8 cellular contexts compared by ENCODE assay signal in the genomic region with DNA sequence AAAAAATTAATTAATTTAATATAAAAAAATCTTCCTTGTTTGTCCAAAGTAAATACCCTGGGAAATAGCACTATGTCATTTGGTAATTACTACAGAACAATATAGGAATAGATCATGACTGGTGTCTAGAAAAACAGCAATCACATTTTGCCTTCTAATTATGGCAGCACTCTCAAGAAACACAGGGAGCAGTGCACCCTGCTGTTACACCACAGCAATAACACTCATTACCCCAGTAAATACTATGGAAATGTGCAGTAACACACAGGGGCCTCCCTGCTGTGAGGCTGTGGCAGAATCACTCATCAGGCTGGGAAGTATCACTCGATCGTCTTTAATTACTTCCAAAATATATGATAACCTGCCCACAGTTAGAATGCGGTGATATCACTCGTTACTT.
DNase-seq lines count a peak whose midpoint lies in the region; ATAC-seq, FAIRE-seq and TF ChIP-seq lines count a peak whose summit lies in the region.

No MANE protein-coding gene starts in this region.

- no peak overlapping the region for H3K4me3 ChIP-seq in choroid plexus epithelial cell (ENCODE audit: low read depth, low read length)
- H3K4me3 ChIP-seq in pancreas = no peak overlapping the region

- TF ChIP-seq CTCF in choroid plexus epithelial cell (conservative IDR thresholded peaks at IDR 0.05; ENCODE audit: low read depth, low read length) (peak; percentile 41), pancreas (IDR thresholded peaks at IDR 0.05) (peak in 3 of 4 donors; percentile 9 to 37 (median 15))

- intact Hi-C loops in pancreas (cut with DNase I) = no loop called here

- no peaks in the 10 kb centered on the region for H3K4me1 ChIP-seq in pancreas

- DNase-seq in COLO829 (ENCODE audit: low spot score) (peak; percentile 59), NCI-H1694 treated with DMSO at 0.1 percent for 48 hours (lab: John Stamatoyannopoulos, UW) (peak; percentile 69), choroid plexus epithelial cell (ENCODE audit: low read depth) (peak; percentile 28), pancreas (peak in 1 of 6 donors; percentile 15), MV-4-11 (lab: John Stamatoyannopoulos, UW) (no peak), activated T-cell treated with anti-CD3 and anti-CD28 coated beads for 4 hours (no peak)

- no peaks in the 10 kb centered on the region for H3K27me3 ChIP-seq in pancreas

- H3K9me3 ChIP-seq in pancreas = no peaks in the 10 kb centered on the region

- ATAC-seq in GM21367 (IDR thresholded peaks at IDR 0.05; ENCODE audit: unreplicated experiment) = peak; percentile 69
- ATAC-seq in pancreas = peak; percentile 79 to 92 (median 85)
- no peak for ATAC-seq in GM19351 (IDR thresholded peaks at IDR 0.05; ENCODE audit: unreplicated experiment)

- H3K36me3 ChIP-seq in pancreas = no peaks in the 10 kb centered on the region

- 54 to 59% methylated on average over 4 of the region's 4 CpGs for WGBS in pancreas, 2 donors

- H3K27ac ChIP-seq in pancreas = no peak overlapping the region

- no peak for FAIRE-seq in pancreas (lab: Jason Lieb, UNC)

Comparison
In these comparisons a context has a peak if more than half of its experiments do, and no peak if none do; other contexts are left out.
1. DNase-seq: peak in COLO829 (single experiment), NCI-H1694 treated with DMSO at 0.1 percent for 48 hours (single experiment) and choroid plexus epithelial cell (single experiment); none in MV-4-11 (single experiment) and activated T-cell treated with anti-CD3 and anti-CD28 coated beads for 4 hours (single experiment).